In the genomic region with DNA sequence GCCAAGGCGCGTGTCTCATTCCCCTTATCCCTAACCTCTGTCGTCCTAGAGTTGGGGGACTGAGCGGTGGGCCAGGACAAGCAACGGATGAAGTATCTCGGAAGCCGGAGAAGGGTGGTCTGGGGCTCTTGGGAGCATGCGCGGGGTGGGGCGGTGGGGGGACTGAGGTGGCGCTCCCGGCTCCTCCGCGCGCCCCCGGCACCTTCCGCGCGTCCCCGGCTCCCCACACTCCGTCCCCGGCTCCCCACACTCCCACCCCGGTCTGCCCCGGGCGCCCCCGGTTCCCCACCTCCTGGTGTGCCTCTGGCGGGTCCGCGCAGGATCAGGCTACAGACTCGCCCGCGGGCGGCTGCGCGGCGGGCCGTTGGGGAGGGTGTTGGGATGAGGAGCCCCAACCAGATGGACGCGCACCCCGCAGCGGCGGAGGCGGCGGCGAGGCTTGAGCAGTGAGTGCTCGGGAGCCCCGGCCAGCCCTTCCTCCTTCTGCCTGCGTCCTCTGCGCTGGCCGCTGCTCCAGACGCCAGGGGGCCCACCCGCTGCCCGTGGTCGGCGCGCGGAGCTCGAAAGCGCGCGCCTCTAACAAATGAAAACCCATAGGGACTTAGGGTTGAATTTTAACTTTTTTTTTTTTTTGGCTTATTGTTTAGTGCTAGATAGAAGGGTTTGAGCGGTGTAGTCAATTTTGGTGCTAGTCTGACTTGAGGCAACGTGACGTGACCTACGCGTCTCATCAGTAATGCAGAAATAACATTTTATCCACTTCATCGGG, we compare ENCODE assay signal across 1 cellular context.
A peak's percentile ranks its signal among the peaks of the same experiment; 100 is the strongest.
TF ChIP-seq lines count a peak whose summit lies in the region.

No MANE protein-coding gene starts in this region.

TF ChIP-seq in HepG2, 621 proteins besides CTCF, POLR2A, EP300 and RAD21 (continued from another document and continues in another):
- TF ChIP-seq, protein P1, sequence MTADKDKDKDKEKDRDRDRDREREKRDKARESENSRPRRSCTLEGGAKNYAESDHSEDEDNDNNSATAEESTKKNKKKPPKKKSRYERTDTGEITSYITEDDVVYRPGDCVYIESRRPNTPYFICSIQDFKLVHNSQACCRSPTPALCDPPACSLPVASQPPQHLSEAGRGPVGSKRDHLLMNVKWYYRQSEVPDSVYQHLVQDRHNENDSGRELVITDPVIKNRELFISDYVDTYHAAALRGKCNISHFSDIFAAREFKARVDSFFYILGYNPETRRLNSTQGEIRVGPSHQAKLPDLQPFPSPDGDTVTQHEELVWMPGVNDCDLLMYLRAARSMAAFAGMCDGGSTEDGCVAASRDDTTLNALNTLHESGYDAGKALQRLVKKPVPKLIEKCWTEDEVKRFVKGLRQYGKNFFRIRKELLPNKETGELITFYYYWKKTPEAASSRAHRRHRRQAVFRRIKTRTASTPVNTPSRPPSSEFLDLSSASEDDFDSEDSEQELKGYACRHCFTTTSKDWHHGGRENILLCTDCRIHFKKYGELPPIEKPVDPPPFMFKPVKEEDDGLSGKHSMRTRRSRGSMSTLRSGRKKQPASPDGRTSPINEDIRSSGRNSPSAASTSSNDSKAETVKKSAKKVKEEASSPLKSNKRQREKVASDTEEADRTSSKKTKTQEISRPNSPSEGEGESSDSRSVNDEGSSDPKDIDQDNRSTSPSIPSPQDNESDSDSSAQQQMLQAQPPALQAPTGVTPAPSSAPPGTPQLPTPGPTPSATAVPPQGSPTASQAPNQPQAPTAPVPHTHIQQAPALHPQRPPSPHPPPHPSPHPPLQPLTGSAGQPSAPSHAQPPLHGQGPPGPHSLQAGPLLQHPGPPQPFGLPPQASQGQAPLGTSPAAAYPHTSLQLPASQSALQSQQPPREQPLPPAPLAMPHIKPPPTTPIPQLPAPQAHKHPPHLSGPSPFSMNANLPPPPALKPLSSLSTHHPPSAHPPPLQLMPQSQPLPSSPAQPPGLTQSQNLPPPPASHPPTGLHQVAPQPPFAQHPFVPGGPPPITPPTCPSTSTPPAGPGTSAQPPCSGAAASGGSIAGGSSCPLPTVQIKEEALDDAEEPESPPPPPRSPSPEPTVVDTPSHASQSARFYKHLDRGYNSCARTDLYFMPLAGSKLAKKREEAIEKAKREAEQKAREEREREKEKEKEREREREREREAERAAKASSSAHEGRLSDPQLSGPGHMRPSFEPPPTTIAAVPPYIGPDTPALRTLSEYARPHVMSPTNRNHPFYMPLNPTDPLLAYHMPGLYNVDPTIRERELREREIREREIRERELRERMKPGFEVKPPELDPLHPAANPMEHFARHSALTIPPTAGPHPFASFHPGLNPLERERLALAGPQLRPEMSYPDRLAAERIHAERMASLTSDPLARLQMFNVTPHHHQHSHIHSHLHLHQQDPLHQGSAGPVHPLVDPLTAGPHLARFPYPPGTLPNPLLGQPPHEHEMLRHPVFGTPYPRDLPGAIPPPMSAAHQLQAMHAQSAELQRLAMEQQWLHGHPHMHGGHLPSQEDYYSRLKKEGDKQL (CRISPR knock-in tag; IDR thresholded peaks at IDR 0.05; ENCODE audit: low read depth) = no peak
- TF ChIP-seq CEBPG (CRISPR knock-in tag; IDR thresholded peaks at IDR 0.05) (no peak), EZH2 (conservative IDR thresholded peaks at IDR 0.05; ENCODE audit: low read depth, low read length) (no peak), ZNF549 (CRISPR knock-in tag; IDR thresholded peaks at IDR 0.05) (no peak), ZNF274 (CRISPR knock-in tag; IDR thresholded peaks at IDR 0.05) (no peak; the same call in 1 of the 2 replicates), DR1 (CRISPR knock-in tag; IDR thresholded peaks at IDR 0.05) (no peak), ZNF446 (CRISPR knock-in tag; IDR thresholded peaks at IDR 0.05) (0 out of 2 replicates have a peak, but pooled peaks have one; percentile 32), EED (CRISPR knock-in tag; IDR thresholded peaks at IDR 0.05) (peak; percentile 87; the same call in 1 of the 2 replicates), ZNF674 (CRISPR knock-in tag; IDR thresholded peaks at IDR 0.05; ENCODE audit: low read depth) (no peak), MIER2 (CRISPR knock-in tag; IDR thresholded peaks at IDR 0.05) (no peak), ZBTB7A (CRISPR knock-in tag; IDR thresholded peaks at IDR 0.05) (no peak), ASH2L (IDR thresholded peaks at IDR 0.05; ENCODE audit: insufficient read length, low read depth, low read length) (peak; percentile 45), ZNF670 (CRISPR knock-in tag; IDR thresholded peaks at IDR 0.05; ENCODE audit: borderline replicate concordance) (no peak), KDM6A (CRISPR knock-in tag; IDR thresholded peaks at IDR 0.05; ENCODE audit: low read depth) (no peak), POLR2G (IDR thresholded peaks at IDR 0.05; ENCODE audit: low read depth, low read length) (no peak), MTF1 (CRISPR knock-in tag; IDR thresholded peaks at IDR 0.05) (no peak), ZNF33B (CRISPR knock-in tag; IDR thresholded peaks at IDR 0.05) (no peak), NCOA1 (CRISPR knock-in tag; IDR thresholded peaks at IDR 0.05) (no peak), RFX3 (CRISPR knock-in tag; IDR thresholded peaks at IDR 0.05) (no peak), ZNF775 (CRISPR knock-in tag; IDR thresholded peaks at IDR 0.05; ENCODE audit: borderline replicate concordance) (no peak)
- TF ChIP-seq, protein P2, sequence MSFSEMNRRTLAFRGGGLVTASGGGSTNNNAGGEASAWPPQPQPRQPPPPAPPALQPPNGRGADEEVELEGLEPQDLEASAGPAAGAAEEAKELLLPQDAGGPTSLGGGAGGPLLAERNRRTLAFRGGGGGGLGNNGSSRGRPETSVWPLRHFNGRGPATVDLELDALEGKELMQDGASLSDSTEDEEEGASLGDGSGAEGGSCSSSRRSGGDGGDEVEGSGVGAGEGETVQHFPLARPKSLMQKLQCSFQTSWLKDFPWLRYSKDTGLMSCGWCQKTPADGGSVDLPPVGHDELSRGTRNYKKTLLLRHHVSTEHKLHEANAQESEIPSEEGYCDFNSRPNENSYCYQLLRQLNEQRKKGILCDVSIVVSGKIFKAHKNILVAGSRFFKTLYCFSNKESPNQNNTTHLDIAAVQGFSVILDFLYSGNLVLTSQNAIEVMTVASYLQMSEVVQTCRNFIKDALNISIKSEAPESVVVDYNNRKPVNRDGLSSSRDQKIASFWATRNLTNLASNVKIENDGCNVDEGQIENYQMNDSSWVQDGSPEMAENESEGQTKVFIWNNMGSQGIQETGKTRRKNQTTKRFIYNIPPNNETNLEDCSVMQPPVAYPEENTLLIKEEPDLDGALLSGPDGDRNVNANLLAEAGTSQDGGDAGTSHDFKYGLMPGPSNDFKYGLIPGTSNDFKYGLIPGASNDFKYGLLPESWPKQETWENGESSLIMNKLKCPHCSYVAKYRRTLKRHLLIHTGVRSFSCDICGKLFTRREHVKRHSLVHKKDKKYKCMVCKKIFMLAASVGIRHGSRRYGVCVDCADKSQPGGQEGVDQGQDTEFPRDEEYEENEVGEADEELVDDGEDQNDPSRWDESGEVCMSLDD (CRISPR knock-in tag; IDR thresholded peaks at IDR 0.05; ENCODE audit: borderline replicate concordance) = peak; percentile 70; the same call in 1 of the 2 replicates
- TF ChIP-seq, protein P3, sequence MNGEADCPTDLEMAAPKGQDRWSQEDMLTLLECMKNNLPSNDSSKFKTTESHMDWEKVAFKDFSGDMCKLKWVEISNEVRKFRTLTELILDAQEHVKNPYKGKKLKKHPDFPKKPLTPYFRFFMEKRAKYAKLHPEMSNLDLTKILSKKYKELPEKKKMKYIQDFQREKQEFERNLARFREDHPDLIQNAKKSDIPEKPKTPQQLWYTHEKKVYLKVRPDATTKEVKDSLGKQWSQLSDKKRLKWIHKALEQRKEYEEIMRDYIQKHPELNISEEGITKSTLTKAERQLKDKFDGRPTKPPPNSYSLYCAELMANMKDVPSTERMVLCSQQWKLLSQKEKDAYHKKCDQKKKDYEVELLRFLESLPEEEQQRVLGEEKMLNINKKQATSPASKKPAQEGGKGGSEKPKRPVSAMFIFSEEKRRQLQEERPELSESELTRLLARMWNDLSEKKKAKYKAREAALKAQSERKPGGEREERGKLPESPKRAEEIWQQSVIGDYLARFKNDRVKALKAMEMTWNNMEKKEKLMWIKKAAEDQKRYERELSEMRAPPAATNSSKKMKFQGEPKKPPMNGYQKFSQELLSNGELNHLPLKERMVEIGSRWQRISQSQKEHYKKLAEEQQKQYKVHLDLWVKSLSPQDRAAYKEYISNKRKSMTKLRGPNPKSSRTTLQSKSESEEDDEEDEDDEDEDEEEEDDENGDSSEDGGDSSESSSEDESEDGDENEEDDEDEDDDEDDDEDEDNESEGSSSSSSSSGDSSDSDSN (CRISPR knock-in tag; IDR thresholded peaks at IDR 0.05) = peak; percentile 89
- TF ChIP-seq, protein P4, sequence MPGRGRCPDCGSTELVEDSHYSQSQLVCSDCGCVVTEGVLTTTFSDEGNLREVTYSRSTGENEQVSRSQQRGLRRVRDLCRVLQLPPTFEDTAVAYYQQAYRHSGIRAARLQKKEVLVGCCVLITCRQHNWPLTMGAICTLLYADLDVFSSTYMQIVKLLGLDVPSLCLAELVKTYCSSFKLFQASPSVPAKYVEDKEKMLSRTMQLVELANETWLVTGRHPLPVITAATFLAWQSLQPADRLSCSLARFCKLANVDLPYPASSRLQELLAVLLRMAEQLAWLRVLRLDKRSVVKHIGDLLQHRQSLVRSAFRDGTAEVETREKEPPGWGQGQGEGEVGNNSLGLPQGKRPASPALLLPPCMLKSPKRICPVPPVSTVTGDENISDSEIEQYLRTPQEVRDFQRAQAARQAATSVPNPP (CRISPR knock-in tag; IDR thresholded peaks at IDR 0.05) = no peak
- TF ChIP-seq, protein P5, sequence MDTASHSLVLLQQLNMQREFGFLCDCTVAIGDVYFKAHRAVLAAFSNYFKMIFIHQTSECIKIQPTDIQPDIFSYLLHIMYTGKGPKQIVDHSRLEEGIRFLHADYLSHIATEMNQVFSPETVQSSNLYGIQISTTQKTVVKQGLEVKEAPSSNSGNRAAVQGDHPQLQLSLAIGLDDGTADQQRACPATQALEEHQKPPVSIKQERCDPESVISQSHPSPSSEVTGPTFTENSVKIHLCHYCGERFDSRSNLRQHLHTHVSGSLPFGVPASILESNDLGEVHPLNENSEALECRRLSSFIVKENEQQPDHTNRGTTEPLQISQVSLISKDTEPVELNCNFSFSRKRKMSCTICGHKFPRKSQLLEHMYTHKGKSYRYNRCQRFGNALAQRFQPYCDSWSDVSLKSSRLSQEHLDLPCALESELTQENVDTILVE (CRISPR knock-in tag; IDR thresholded peaks at IDR 0.05) = no peak
- TF ChIP-seq, protein P6, sequence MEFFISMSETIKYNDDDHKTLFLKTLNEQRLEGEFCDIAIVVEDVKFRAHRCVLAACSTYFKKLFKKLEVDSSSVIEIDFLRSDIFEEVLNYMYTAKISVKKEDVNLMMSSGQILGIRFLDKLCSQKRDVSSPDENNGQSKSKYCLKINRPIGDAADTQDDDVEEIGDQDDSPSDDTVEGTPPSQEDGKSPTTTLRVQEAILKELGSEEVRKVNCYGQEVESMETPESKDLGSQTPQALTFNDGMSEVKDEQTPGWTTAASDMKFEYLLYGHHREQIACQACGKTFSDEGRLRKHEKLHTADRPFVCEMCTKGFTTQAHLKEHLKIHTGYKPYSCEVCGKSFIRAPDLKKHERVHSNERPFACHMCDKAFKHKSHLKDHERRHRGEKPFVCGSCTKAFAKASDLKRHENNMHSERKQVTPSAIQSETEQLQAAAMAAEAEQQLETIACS (CRISPR knock-in tag; IDR thresholded peaks at IDR 0.05) = peak; percentile 91
- TF ChIP-seq, protein P7, sequence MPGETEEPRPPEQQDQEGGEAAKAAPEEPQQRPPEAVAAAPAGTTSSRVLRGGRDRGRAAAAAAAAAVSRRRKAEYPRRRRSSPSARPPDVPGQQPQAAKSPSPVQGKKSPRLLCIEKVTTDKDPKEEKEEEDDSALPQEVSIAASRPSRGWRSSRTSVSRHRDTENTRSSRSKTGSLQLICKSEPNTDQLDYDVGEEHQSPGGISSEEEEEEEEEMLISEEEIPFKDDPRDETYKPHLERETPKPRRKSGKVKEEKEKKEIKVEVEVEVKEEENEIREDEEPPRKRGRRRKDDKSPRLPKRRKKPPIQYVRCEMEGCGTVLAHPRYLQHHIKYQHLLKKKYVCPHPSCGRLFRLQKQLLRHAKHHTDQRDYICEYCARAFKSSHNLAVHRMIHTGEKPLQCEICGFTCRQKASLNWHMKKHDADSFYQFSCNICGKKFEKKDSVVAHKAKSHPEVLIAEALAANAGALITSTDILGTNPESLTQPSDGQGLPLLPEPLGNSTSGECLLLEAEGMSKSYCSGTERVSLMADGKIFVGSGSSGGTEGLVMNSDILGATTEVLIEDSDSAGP (CRISPR knock-in tag; IDR thresholded peaks at IDR 0.05; ENCODE audit: borderline replicate concordance) = peak; percentile 82; the same call in 1 of the 2 replicates
- TF ChIP-seq, protein P8, sequence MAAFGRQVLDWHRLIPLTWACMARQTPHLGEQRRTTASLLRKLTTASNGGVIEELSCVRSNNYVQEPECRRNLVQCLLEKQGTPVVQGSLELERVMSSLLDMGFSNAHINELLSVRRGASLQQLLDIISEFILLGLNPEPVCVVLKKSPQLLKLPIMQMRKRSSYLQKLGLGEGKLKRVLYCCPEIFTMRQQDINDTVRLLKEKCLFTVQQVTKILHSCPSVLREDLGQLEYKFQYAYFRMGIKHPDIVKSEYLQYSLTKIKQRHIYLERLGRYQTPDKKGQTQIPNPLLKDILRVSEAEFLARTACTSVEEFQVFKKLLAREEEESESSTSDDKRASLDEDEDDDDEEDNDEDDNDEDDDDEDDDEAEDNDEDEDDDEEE (CRISPR knock-in tag; IDR thresholded peaks at IDR 0.05) = no peak
- TF ChIP-seq, protein P9, sequence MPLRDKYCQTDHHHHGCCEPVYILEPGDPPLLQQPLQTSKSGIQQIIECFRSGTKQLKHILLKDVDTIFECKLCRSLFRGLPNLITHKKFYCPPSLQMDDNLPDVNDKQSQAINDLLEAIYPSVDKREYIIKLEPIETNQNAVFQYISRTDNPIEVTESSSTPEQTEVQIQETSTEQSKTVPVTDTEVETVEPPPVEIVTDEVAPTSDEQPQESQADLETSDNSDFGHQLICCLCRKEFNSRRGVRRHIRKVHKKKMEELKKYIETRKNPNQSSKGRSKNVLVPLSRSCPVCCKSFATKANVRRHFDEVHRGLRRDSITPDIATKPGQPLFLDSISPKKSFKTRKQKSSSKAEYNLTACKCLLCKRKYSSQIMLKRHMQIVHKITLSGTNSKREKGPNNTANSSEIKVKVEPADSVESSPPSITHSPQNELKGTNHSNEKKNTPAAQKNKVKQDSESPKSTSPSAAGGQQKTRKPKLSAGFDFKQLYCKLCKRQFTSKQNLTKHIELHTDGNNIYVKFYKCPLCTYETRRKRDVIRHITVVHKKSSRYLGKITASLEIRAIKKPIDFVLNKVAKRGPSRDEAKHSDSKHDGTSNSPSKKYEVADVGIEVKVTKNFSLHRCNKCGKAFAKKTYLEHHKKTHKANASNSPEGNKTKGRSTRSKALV (CRISPR knock-in tag; IDR thresholded peaks at IDR 0.05) = peak; percentile 99
- TF ChIP-seq, protein P10, sequence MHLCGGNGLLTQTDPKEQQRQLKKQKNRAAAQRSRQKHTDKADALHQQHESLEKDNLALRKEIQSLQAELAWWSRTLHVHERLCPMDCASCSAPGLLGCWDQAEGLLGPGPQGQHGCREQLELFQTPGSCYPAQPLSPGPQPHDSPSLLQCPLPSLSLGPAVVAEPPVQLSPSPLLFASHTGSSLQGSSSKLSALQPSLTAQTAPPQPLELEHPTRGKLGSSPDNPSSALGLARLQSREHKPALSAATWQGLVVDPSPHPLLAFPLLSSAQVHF (CRISPR knock-in tag; IDR thresholded peaks at IDR 0.05) = no peak
